ENCODE assay signal across 8 cellular contexts in the genomic region with DNA sequence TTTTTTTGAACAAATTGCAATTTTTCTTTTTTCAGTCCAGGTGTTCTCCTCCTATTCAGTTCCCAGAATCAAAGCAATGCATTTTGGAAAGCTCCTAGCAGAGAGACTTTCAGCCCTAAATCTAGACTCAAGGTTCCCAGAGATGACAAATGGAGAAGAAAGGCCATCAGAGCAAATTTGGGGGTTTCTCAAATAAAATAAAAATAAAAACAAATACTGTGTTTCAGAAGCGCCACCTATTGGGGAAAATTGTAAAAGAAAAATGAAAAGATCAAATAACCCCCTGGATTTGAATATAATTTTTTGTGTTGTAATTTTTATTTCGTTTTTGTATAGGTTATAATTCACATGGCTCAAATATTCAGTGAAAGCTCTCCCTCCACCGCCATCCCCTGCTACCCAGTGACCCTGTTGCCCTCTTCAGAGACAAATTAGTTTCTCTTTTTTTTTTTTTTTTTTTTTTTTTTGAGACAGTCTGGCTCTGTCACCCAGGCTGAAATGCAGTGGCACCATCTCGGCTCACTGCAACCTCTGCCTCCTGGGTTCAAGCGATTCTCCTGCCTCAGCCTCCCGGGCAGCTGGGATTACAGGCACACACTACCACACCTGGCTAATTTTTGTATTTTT. TPM values are rescaled to one million over a fixed set of nuclear protein-coding genes. Genes with fewer than 3 reads are reported as not detected.
DNase-seq lines count a peak whose midpoint lies in the region; ATAC-seq, FAIRE-seq and TF ChIP-seq lines count a peak whose summit lies in the region.

No MANE protein-coding gene starts in this region.

- H3K9ac ChIP-seq in Loucy (ENCODE audit: low read depth, low read length, poor library complexity, severe bottlenecking) = no peak overlapping the region
- H3K9ac ChIP-seq in K562 (ENCODE audit: insufficient read depth in 1 of 2, low read depth in 2 of 2, low read length in 2 of 2) = no peak overlapping the region

- H3K36me3 ChIP-seq in Loucy (ENCODE audit: insufficient read depth, low read length) (peaks cover 39% of the 10 kb centered on the region), K562 (ENCODE audit: control insufficient read depth, insufficient read depth, low read length) (no peaks in the 10 kb centered on the region)

- peak; percentile 74 for TF ChIP-seq CTCF in Loucy (conservative IDR thresholded peaks at IDR 0.05; ENCODE audit: low read length)
- peak; percentile 40 to 75 (median 46); a peak in 4 of 6 replicates for TF ChIP-seq CTCF in K562 (IDR thresholded peaks at IDR 0.05 in 2 of 3, conservative IDR thresholded peaks at IDR 0.05 in 1 of 3; ENCODE audit: insufficient read depth in 2 of 3, low read depth in 1 of 3, low read length in 3 of 3)

- in situ Hi-C loops in K562 (cut with MboI) = no loop called here

- H3K9me1 ChIP-seq in K562 (ENCODE audit: control insufficient read depth, insufficient read depth, low read length) = no peaks in the 10 kb centered on the region

- no TSS peak for BruUV-seq in K562 (replicated peaks; lab: Mats Ljungman, UMichigan)

- no peak for ATAC-seq in K562
- peak in 1 of 2 donors; percentile 30 for ATAC-seq in naive B cell (ENCODE audit: low read depth in 2 of 2)
- no peak for ATAC-seq in GM21360 (IDR thresholded peaks at IDR 0.05; ENCODE audit: unreplicated experiment)

- H3K4me3 ChIP-seq in Loucy (ENCODE audit: low read length, poor library complexity, severe bottlenecking) (no peak overlapping the region), K562 (no peak overlapping the region)

- H3K9me3 Mint-ChIP-seq in naive B cell = no peaks in the 10 kb centered on the region

- peak; percentile 7 for DNase-seq in NCI-H1092 treated with DMSO at 0.1 percent for 48 hours (lab: John Stamatoyannopoulos, UW)
- no peak for DNase-seq in NCI-H1092 (lab: John Stamatoyannopoulos, UW)
- peak in 2 of 4 experiments; percentile 16 to 37 for DNase-seq in K562 (ENCODE audit: extremely low read depth in 1 of 4, low spot score in 3 of 4)
- DNase-seq in naive B cell = peak; percentile 30
- no peak for DNase-seq in NCI-H2029 treated with DMSO at 0.1 percent for 48 hours (lab: John Stamatoyannopoulos, UW)
- no peak for DNase-seq in stimulated activated CD4-positive, alpha-beta T cell treated with anti-CD3 and anti-CD28 coated beads, Interleukin-2, amount 100 ng/mL, for 48 hours

- no peaks in the 10 kb centered on the region for H3K36me3 Mint-ChIP-seq in naive B cell

- no peaks in the 10 kb centered on the region for H3K27me3 ChIP-seq in Loucy (ENCODE audit: insufficient read depth, low read length, poor library complexity, severe bottlenecking)
- peaks cover 0 to 4% of the 10 kb centered on the region in 2 experiments; a peak in 1 of 5 replicates for H3K27me3 ChIP-seq in K562 (ENCODE audit: control insufficient read depth in 2 of 2, insufficient read depth in 2 of 2, low read length in 2 of 2)

- H3K27ac ChIP-seq in K562 (ENCODE audit: extremely low read depth, low read depth, low read length) = no peak overlapping the region

- H3K9me3 ChIP-seq in Loucy (ENCODE audit: insufficient read depth, low read depth, low read length) = no peaks in the 10 kb centered on the region
- H3K9me3 ChIP-seq in K562 (replicated peaks; ENCODE audit: control insufficient read depth, insufficient read depth, low read depth, low read length) = no peaks in the 10 kb centered on the region

- H2AFZ ChIP-seq in Loucy (ENCODE audit: low read length) = no peak overlapping the region
- H2AFZ ChIP-seq in K562 (ENCODE audit: low read depth, low read length) = no peak overlapping the region

- peak overlapping the region in 1 of 6 donors; percentile 49 for H3K27ac Mint-ChIP-seq in naive B cell

- 0% methylated on average over 5 of the region's 6 CpGs for WGBS in K562 (ENCODE audit: insufficient coverage, low coverage, missing lambda C conversion rate)

- peaks cover 11% of the 10 kb centered on the region; the same call in 1 of the 2 replicates for H3F3A ChIP-seq in Loucy (ENCODE audit: low read depth)

- TF ChIP-seq POLR2A in K562 (conservative IDR thresholded peaks at IDR 0.05) = no peak

- no peak for TF ChIP-seq EP300 in K562 (IDR thresholded peaks at IDR 0.05; ENCODE audit: low read length)

- H3K27me3 Mint-ChIP-seq in naive B cell = peaks cover 13 to 28% (median 20%) of the 10 kb centered on the region in 3 donors

- POLR2A ChIA-PET in K562 (lab: Yijun Ruan, JAX) = no interaction called here

- no peak overlapping the region for H3K4me3 Mint-ChIP-seq in naive B cell

- no peak for FAIRE-seq in K562 (lab: Jason Lieb, UNC)

- peak; percentile 75 to 76 for TF ChIP-seq RAD21 in K562 (CRISPR knock-in tag; conservative IDR thresholded peaks at IDR 0.05 in 1 of 2, IDR thresholded peaks at IDR 0.05 in 1 of 2)

- H3K79me2 ChIP-seq in Loucy (ENCODE audit: insufficient read depth, low read length) (peaks cover 23% of the 10 kb centered on the region), K562 (ENCODE audit: control insufficient read depth, insufficient read depth, low read length) (no peaks in the 10 kb centered on the region)

- H3K4me1 ChIP-seq in Loucy (ENCODE audit: insufficient read depth, low read length, poor library complexity, severe bottlenecking) = peaks cover 12% of the 10 kb centered on the region
- peaks cover 0 to 6% of the 10 kb centered on the region in 2 experiments; a peak in 1 of 5 replicates for H3K4me1 ChIP-seq in K562 (replicated peaks in 1 of 2; ENCODE audit: control insufficient read depth in 2 of 2, insufficient read depth in 2 of 2, low read length in 2 of 2)

- intact Hi-C loops in K562 (cut with micrococcal nuclease) = loop anchor here (1.0 to 2.0 kb wide), 3 partner anchors 58 to 208 kb away; no protein-coding TSS in a partner anchor

- H3K4me2 ChIP-seq in Loucy (ENCODE audit: low read depth, low read length, poor library complexity, severe bottlenecking) (no peak overlapping the region), K562 (ENCODE audit: insufficient read depth, low read length) (no peak overlapping the region)

- CTCF ChIA-PET in K562 (lab: Yijun Ruan, JAX; ENCODE audit: low intra/inter-chr PET ratio) = interaction anchor here (1.4 to 2.3 kb wide), 2 partner anchors 58 to 155 kb away, joined by 5 to 17 read pairs; no protein-coding TSS in a partner anchor

- H3K4me1 Mint-ChIP-seq in naive B cell = peaks cover 0 to 2% (median 0%) of the 10 kb centered on the region in 3 donors

- H4K20me1 ChIP-seq in Loucy (ENCODE audit: insufficient read depth, low read length, poor library complexity, severe bottlenecking) (no peaks in the 10 kb centered on the region), K562 (replicated peaks; ENCODE audit: control insufficient read depth, insufficient read depth, low read length) (no peaks in the 10 kb centered on the region)

- no peaks in the 10 kb centered on the region for H3K9me2 ChIP-seq in Loucy (replicated peaks; ENCODE audit: low read depth, low read length)

RNA-seq across cellular contexts. Expression of a gene that starts 6.2 kb away (rescaled TPM):
- total RNA-seq in K562 (2011; cell fraction: chromatin; rRNA removed; ENCODE audit: low replicate concordance) = 31.9 and 53.7 TPM in 2 replicates
- total RNA-seq in K562 (2011; cell fraction: nucleolus; rRNA removed) = 23.5 and 25.8 TPM in 2 replicates
- 45.1 and 82.0 TPM in 2 replicates for total RNA-seq in K562 (2011; cell fraction: nucleoplasm; rRNA removed)
- 26.8 and 32.4 TPM in 2 replicates for total RNA-seq in K562 (2014; rRNA removed)
- 44.8 and 50.6 TPM in 2 replicates for total RNA-seq in K562 (2014; rRNA removed; fragmentation: Illumina TruSeq; extraction: Trizol)
- total RNA-seq in K562 (2015; rRNA removed; fragmentation: Illumina TruSeq; extraction: Trizol) = 41.8 and 45.2 TPM in 2 replicates
- 33.6 and 37.0 TPM in 2 replicates for total RNA-seq in K562 (2021)
- 22.9 and 23.9 TPM in 2 replicates for polyA plus RNA-seq in K562 (2011; rRNA removed)
- 12.4 and 17.6 TPM in 2 replicates for polyA plus RNA-seq in K562 (2011; cell fraction: cytosol; rRNA removed)
- polyA plus RNA-seq in K562 (2011; cell fraction: nucleus; rRNA removed) = 54.3 and 63.0 TPM in 2 replicates
- polyA plus RNA-seq in K562 (2012) = 19.3 and 19.9 TPM in 2 replicates
- polyA plus RNA-seq in K562 (2014; fragmentation: Illumina TruSeq; extraction: Trizol) = 29.2 and 32.8 TPM in 2 replicates
- polyA plus RNA-seq in K562 (2014; fragmentation: Nextera tagmentation; extraction: Ambion mirVana) = 10 to 100 TPM; 13.5 to 17.1 TPM
- polyA plus RNA-seq in K562 (2014; rRNA removed) = 17.8 and 18.0 TPM in 2 replicates
- polyA minus RNA-seq in K562 (2011; rRNA and poly(A)+ RNA removed) = 47.1 and 48.0 TPM in 2 replicates
- polyA minus RNA-seq in K562 (2011; cell fraction: cytosol; rRNA and poly(A)+ RNA removed) = 28.5 and 37.0 TPM in 2 replicates
- polyA minus RNA-seq in K562 (2011; cell fraction: nucleus; rRNA and poly(A)+ RNA removed) = 12.4 and 25.8 TPM in 2 replicates
- 10 to 100 TPM; 19.2 to 28.3 (median 23.5) TPM for polyA plus RNA-seq in naive B cell (ENCODE audit: low read depth in 6 of 6)

RNA-seq across cellular contexts. Expression of a gene that starts 9.1 kb away (rescaled TPM):
- 1.1 and 1.3 TPM in 2 replicates for total RNA-seq in K562 (2011; cell fraction: chromatin; rRNA removed; ENCODE audit: low replicate concordance)
- 0.53 and 0.67 TPM in 2 replicates for total RNA-seq in K562 (2011; cell fraction: nucleolus; rRNA removed)
- 0.51 and 1.1 TPM in 2 replicates for total RNA-seq in K562 (2011; cell fraction: nucleoplasm; rRNA removed)
- total RNA-seq in K562 (2014; rRNA removed) (0.36 and 0.37 TPM in 2 replicates), K562 (2014; rRNA removed; fragmentation: Illumina TruSeq; extraction: Trizol) (0.19 and 0.47 TPM in 2 replicates), K562 (2015; rRNA removed; fragmentation: Illumina TruSeq; extraction: Trizol) (0.47 and 0.49 TPM in 2 replicates), K562 (2021) (0.55 and 0.60 TPM in 2 replicates)
- polyA plus RNA-seq in K562 (2011; rRNA removed) (1.6 and 1.7 TPM in 2 replicates), K562 (2014; fragmentation: Illumina TruSeq; extraction: Trizol) (0.30 and 0.79 TPM in 2 replicates), K562 (2014; fragmentation: Nextera tagmentation; extraction: Ambion mirVana) (under 1 TPM; 0.60 to 0.83 TPM), K562 (2014; rRNA removed) (0.24 and 0.33 TPM in 2 replicates), naive B cell (ENCODE audit: low read depth in 6 of 6) (1 to 10 TPM in 2 of 6 donors, under 1 TPM in 4; 0.09 to 2.3 (median 0.72) TPM)
- polyA plus RNA-seq in K562 (2011; cell fraction: cytosol; rRNA removed) = 0.78 and 1.0 TPM in 2 replicates
- 0.34 and 0.82 TPM in 2 replicates for polyA plus RNA-seq in K562 (2011; cell fraction: nucleus; rRNA removed)
- polyA plus RNA-seq in K562 (2012) = 0.47 and 1.6 TPM in 2 replicates
- polyA minus RNA-seq in K562 (2011; rRNA and poly(A)+ RNA removed) = 2.8 and 23.2 TPM in 2 replicates
- 1.2 TPM in 2 replicates for polyA minus RNA-seq in K562 (2011; cell fraction: cytosol; rRNA and poly(A)+ RNA removed)
- polyA minus RNA-seq in K562 (2011; cell fraction: nucleus; rRNA and poly(A)+ RNA removed) = 0.13 and 0.78 TPM in 2 replicates

RNA-seq across cellular contexts. Expression of a gene that starts 10.7 kb away (rescaled TPM):
- 24.0 and 41.4 TPM in 2 replicates for total RNA-seq in K562 (2011; cell fraction: chromatin; rRNA removed; ENCODE audit: low replicate concordance)
- 83.6 and 106 TPM in 2 replicates for total RNA-seq in K562 (2011; cell fraction: nucleolus; rRNA removed)
- 52.0 and 68.0 TPM in 2 replicates for total RNA-seq in K562 (2011; cell fraction: nucleoplasm; rRNA removed)
- 40.7 and 42.4 TPM in 2 replicates for total RNA-seq in K562 (2014; rRNA removed)
- total RNA-seq in K562 (2014; rRNA removed; fragmentation: Illumina TruSeq; extraction: Trizol) = 52.4 and 54.8 TPM in 2 replicates
- total RNA-seq in K562 (2015; rRNA removed; fragmentation: Illumina TruSeq; extraction: Trizol) = 35.6 and 41.7 TPM in 2 replicates
- total RNA-seq in K562 (2021) = 34.9 and 36.2 TPM in 2 replicates
- polyA plus RNA-seq in K562 (2011; rRNA removed) = 238 and 241 TPM in 2 replicates
- 162 and 272 TPM in 2 replicates for polyA plus RNA-seq in K562 (2011; cell fraction: cytosol; rRNA removed)
- 58.9 and 86.8 TPM in 2 replicates for polyA plus RNA-seq in K562 (2011; cell fraction: nucleus; rRNA removed)
- 54.3 and 176 TPM in 2 replicates for polyA plus RNA-seq in K562 (2012)
- polyA plus RNA-seq in K562 (2014; fragmentation: Illumina TruSeq; extraction: Trizol) = 67.1 and 75.5 TPM in 2 replicates
- polyA plus RNA-seq in K562 (2014; fragmentation: Nextera tagmentation; extraction: Ambion mirVana) = 100 to 1,000 TPM; 139 to 145 TPM
- 69.6 and 76.7 TPM in 2 replicates for polyA plus RNA-seq in K562 (2014; rRNA removed)
- 107 and 117 TPM in 2 replicates for polyA minus RNA-seq in K562 (2011; rRNA and poly(A)+ RNA removed)
- 29.9 and 30.2 TPM in 2 replicates for polyA minus RNA-seq in K562 (2011; cell fraction: cytosol; rRNA and poly(A)+ RNA removed)
- 9.8 and 24.3 TPM in 2 replicates for polyA minus RNA-seq in K562 (2011; cell fraction: nucleus; rRNA and poly(A)+ RNA removed)
- polyA plus RNA-seq in naive B cell (ENCODE audit: low read depth in 6 of 6) = 1 to 10 TPM in 5 of 6 donors, under 1 TPM in 1; 0.39 to 3.9 (median 3.0) TPM

RNA-seq across cellular contexts. Expression of a gene that starts 48.2 kb away (rescaled TPM):
- total RNA-seq in K562 (2011; cell fraction: chromatin; rRNA removed; ENCODE audit: low replicate concordance) = 30.9 and 63.7 TPM in 2 replicates
- total RNA-seq in K562 (2011; cell fraction: nucleolus; rRNA removed) = 49.0 and 59.9 TPM in 2 replicates
- 82.3 and 111 TPM in 2 replicates for total RNA-seq in K562 (2011; cell fraction: nucleoplasm; rRNA removed)
- total RNA-seq in K562 (2014; rRNA removed) (294 and 333 TPM in 2 replicates), K562 (2014; rRNA removed; fragmentation: Illumina TruSeq; extraction: Trizol) (422 and 434 TPM in 2 replicates), K562 (2015; rRNA removed; fragmentation: Illumina TruSeq; extraction: Trizol) (366 and 426 TPM in 2 replicates), K562 (2021) (390 and 391 TPM in 2 replicates)
- polyA plus RNA-seq in K562 (2011; rRNA removed) (609 and 759 TPM in 2 replicates), K562 (2014; fragmentation: Illumina TruSeq; extraction: Trizol) (301 and 302 TPM in 2 replicates), K562 (2014; fragmentation: Nextera tagmentation; extraction: Ambion mirVana) (1,000 to 10,000 TPM; 1,842 to 2,138 TPM), K562 (2014; rRNA removed) (512 and 785 TPM in 2 replicates), naive B cell (ENCODE audit: low read depth in 6 of 6) (100 to 1,000 TPM; 418 to 680 (median 501) TPM)
- 443 and 675 TPM in 2 replicates for polyA plus RNA-seq in K562 (2011; cell fraction: cytosol; rRNA removed)
- 116 and 214 TPM in 2 replicates for polyA plus RNA-seq in K562 (2011; cell fraction: nucleus; rRNA removed)
- 594 and 680 TPM in 2 replicates for polyA plus RNA-seq in K562 (2012)
- 129 and 140 TPM in 2 replicates for polyA minus RNA-seq in K562 (2011; rRNA and poly(A)+ RNA removed)
- polyA minus RNA-seq in K562 (2011; cell fraction: cytosol; rRNA and poly(A)+ RNA removed) = 91.3 and 103 TPM in 2 replicates
- polyA minus RNA-seq in K562 (2011; cell fraction: nucleus; rRNA and poly(A)+ RNA removed) = 15.8 and 29.8 TPM in 2 replicates

RNA-seq across cellular contexts. Expression of a gene that starts 48.7 kb away (rescaled TPM):
- 0.25 TPM in 1 of 2 replicates, not detected in the other for total RNA-seq in K562 (2011; cell fraction: chromatin; rRNA removed; ENCODE audit: low replicate concordance)
- 0.17 TPM in 1 of 2 replicates, not detected in the other for total RNA-seq in K562 (2011; cell fraction: nucleolus; rRNA removed)
- not detected in 2 replicates for total RNA-seq in K562 (2011; cell fraction: nucleoplasm; rRNA removed)
- total RNA-seq in K562 (2014; rRNA removed) = not detected in 2 replicates
- not detected in 2 replicates for total RNA-seq in K562 (2014; rRNA removed; fragmentation: Illumina TruSeq; extraction: Trizol)
- 0.11 TPM in 1 of 2 replicates, not detected in the other for total RNA-seq in K562 (2015; rRNA removed; fragmentation: Illumina TruSeq; extraction: Trizol)
- total RNA-seq in K562 (2021) = 0.62 and 1.1 TPM in 2 replicates
- polyA plus RNA-seq in K562 (2011; rRNA removed) = 0.07 and 0.11 TPM in 2 replicates
- polyA plus RNA-seq in K562 (2011; cell fraction: cytosol; rRNA removed) = 0.12 and 0.21 TPM in 2 replicates
- polyA plus RNA-seq in K562 (2011; cell fraction: nucleus; rRNA removed) = 0.10 TPM in 1 of 2 replicates, not detected in the other
- 0.35 and 1.8 TPM in 2 replicates for polyA plus RNA-seq in K562 (2012)
- 0.25 and 0.36 TPM in 2 replicates for polyA plus RNA-seq in K562 (2014; fragmentation: Illumina TruSeq; extraction: Trizol)
- polyA plus RNA-seq in K562 (2014; fragmentation: Nextera tagmentation; extraction: Ambion mirVana) = not detected
- 0.13 TPM in 1 of 2 replicates, not detected in the other for polyA plus RNA-seq in K562 (2014; rRNA removed)
- 0.14 TPM in 1 of 2 replicates, not detected in the other for polyA minus RNA-seq in K562 (2011; rRNA and poly(A)+ RNA removed)
- not detected in 2 replicates for polyA minus RNA-seq in K562 (2011; cell fraction: cytosol; rRNA and poly(A)+ RNA removed)
- not detected in 2 replicates for polyA minus RNA-seq in K562 (2011; cell fraction: nucleus; rRNA and poly(A)+ RNA removed)
- polyA plus RNA-seq in naive B cell (ENCODE audit: low read depth in 6 of 6) = 1 to 10 TPM in 4 of 6 donors, under 1 TPM in 2; 0.73 to 2.9 (median 1.7) TPM

Comparison
In these comparisons a context has a peak if more than half of its experiments do, and no peak if none do; other contexts are left out.
1. DNase-seq: peak in NCI-H1092 treated with DMSO at 0.1 percent for 48 hours (single experiment) and naive B cell (single experiment); none in NCI-H1092 (single experiment), NCI-H2029 treated with DMSO at 0.1 percent for 48 hours (single experiment) and stimulated activated CD4-positive, alpha-beta T cell treated with anti-CD3 and anti-CD28 coated beads, Interleukin-2, amount 100 ng/mL, for 48 hours (0 of 2).
2. RNA of a gene that starts 10.7 kb away (polyA plus RNA-seq): 54.3 to 272 TPM in K562; 0.39 to 3.9 TPM in naive B cell; every median in the first group is over 10 times any median in the second.